In genomic region chr11:10379022-10379421, GRCh38 we compare ENCODE assay signal across 12 cellular contexts.
DNase-seq lines count a peak whose midpoint lies in the region; ATAC-seq and TF ChIP-seq lines count a peak whose summit lies in the region.
"Had no signal": no experiment of that assay in that cellular context is flagged by ENCODE, and none has a peak within 500 bp of the region (broad histone marks: within the 10 kb centered on the region; RNA-seq: fewer than 3 reads in every experiment).

No MANE protein-coding gene starts in this region.

- H3K4me3 ChIP-seq in HEK293 (ENCODE audit: low read depth, low read length) = no peak overlapping the region
- H3K4me3 ChIP-seq in fibroblast of mammary gland (ENCODE audit: control insufficient read depth, low read depth, low read length) = no peak overlapping the region
- H3K4me3 ChIP-seq: right lobe of liver had no signal

- TF ChIP-seq CTCF in HEK293 (tag by site-specific recombination; IDR thresholded peaks at IDR 0.05) = no peak
- TF ChIP-seq CTCF in RWPE1 (conservative IDR thresholded peaks at IDR 0.05; ENCODE audit: low read depth) = no peak
- no peak for TF ChIP-seq CTCF in fibroblast of mammary gland (conservative IDR thresholded peaks at IDR 0.05; ENCODE audit: control insufficient read depth, insufficient read depth, low read depth, low read length)

- ATAC-seq in sciatic nerve = peak; percentile 34

- POLR2A ChIA-PET in HEK293 (lab: Yijun Ruan, JAX) = interaction anchor here (0.6 kb wide), 1 partner anchor 747 kb away, joined by 4 read pairs; no protein-coding TSS in a partner anchor
- POLR2A ChIA-PET in RWPE1 (lab: Yijun Ruan, JAX; ENCODE audit: low non-redundant PET) = no interaction called here

- intact Hi-C loops in sciatic nerve (cut with DNase I) = no loop called here

- no peaks in the 10 kb centered on the region for H3K9me3 ChIP-seq in HEK293 (ENCODE audit: control insufficient read depth, insufficient read depth, low read depth, low read length)
- H3K9me3 ChIP-seq: right lobe of liver had no signal

- no peaks in the 10 kb centered on the region for H3K4me1 ChIP-seq in HEK293 (ENCODE audit: control insufficient read depth, insufficient read depth, low read length)
- H3K4me1 ChIP-seq: right lobe of liver had no signal

- DNase-seq in RWPE1 (ENCODE audit: low spot score) = peak; percentile 40
- DNase-seq in fibroblast of mammary gland (ENCODE audit: low read depth) = peak; percentile 45
- DNase-seq in sciatic nerve (ENCODE audit: low spot score) = no peak
- DNase-seq in mesenteric fat pad (ENCODE audit: low spot score) = no peak
- no peak for DNase-seq in amniotic stem cell (lab: John Stamatoyannopoulos, UW)
- no peak for DNase-seq in NAMALWA (ENCODE audit: low spot score)
- DNase-seq in DMS153 (lab: John Stamatoyannopoulos, UW) = no peak
- DNase-seq: activated CD4-positive, CD25-positive, alpha-beta regulatory T cell; cerebellar nuclear complex; NCI-H2081 treated with DMSO at 0.1 percent for 48 hours; right lobe of liver had no signal

- H3K27ac ChIP-seq in HEK293 (ENCODE audit: extremely low read depth, low read depth, low read length) (no peak overlapping the region), RWPE1 (no peak overlapping the region)
- H3K27ac ChIP-seq: right lobe of liver had no signal

- CTCF ChIA-PET in HEK293 (lab: Yijun Ruan, JAX) (interaction anchor here (0.6 kb wide), 1 partner anchor 286 kb away, joined by 3 read pairs; no protein-coding TSS in a partner anchor), RWPE1 (lab: Yijun Ruan, JAX) (interaction anchor here (0.6 to 2.0 kb wide), 2 partner anchors 12 to 1017 kb away, joined by 5 to 6 read pairs; no protein-coding TSS in a partner anchor)

- H3K36me3 ChIP-seq in HEK293 (ENCODE audit: control insufficient read depth in 2 of 2, insufficient read depth in 1 of 2, low read length in 2 of 2) = no peaks in the 10 kb centered on the region
- H3K36me3 ChIP-seq: right lobe of liver had no signal

TF ChIP-seq in HEK293, 187 proteins besides CTCF, POLR2A, EP300 and RAD21:
- TF ChIP-seq ZNF561 (tag by site-specific recombination; IDR thresholded peaks at IDR 0.05; ENCODE audit: borderline replicate concordance) (no peak), REST (tag by site-specific recombination; IDR thresholded peaks at IDR 0.05) (peak; percentile 93), ZBTB20 (tag by site-specific recombination; IDR thresholded peaks at IDR 0.05) (no peak), ZNF76 (tag by site-specific recombination; IDR thresholded peaks at IDR 0.05; ENCODE audit: borderline replicate concordance, low read depth) (no peak), ZNF521 (tag by site-specific recombination; IDR thresholded peaks at IDR 0.05) (no peak)

Comparison
In these comparisons a context has a peak if more than half of its experiments do, and no peak if none do; other contexts are left out.
1. DNase-seq: peak in RWPE1 (single experiment) and fibroblast of mammary gland (single experiment); none in sciatic nerve (single experiment), mesenteric fat pad (single experiment), amniotic stem cell (single experiment), NAMALWA (single experiment) and DMS153 (single experiment).